In the genomic region with DNA sequence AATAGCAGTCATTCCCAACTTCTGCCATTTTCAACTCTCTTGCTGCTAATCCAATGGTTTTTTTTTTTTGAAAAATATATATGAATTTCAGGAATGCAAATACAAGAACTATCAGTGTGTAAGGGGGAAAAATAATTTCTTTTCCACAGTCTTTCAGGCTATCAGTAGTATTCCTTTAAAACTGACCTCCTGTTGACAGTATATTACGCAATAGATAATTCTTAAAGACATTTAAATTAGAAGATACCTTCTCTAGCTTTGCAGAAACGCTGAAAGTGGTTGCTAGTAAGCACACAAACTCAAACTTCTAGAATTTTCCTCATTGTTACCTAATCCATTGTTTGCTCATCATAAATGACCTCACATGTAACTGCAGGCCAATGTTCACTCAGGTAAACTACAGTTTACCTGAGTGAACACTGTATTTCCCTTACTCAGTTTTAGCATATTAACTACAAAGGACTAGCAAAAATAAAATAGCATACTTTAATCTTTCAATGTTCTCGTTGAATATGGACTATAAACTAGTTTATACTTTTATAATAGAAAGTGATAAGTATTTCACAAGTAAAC, we compare ENCODE assay signal across 2 cellular contexts.
TF ChIP-seq lines count a peak whose summit lies in the region.

A gene with protein sequence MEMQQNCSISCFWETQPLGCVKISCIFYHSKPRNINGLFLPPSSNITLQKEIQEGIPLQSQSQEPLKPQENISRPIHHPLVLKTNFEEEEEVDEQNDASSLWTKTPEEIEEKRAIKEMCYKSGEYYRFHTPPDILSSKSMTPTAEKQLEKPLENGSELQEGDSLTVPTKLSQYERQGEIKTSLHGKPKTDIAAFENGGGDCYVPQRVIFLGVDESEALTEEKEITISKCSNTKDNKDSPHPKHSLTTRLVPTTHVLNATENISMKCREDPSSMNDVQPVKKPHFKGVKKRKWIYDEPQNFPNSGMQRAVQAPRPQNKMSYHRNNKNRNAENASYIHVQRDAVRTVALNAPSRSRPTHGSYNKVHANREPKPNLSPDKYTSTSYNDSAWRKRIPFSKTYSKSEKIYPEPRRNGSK (minus strand): TSS at position 309 of the 573 bp plus-strand sequence. CDS start 2,439 bp downstream, outside the sequence.

TF ChIP-seq in IMR-90, 13 proteins besides CTCF, POLR2A, EP300 and RAD21:
- TF ChIP-seq RCOR1 (IDR thresholded peaks at IDR 0.05; ENCODE audit: insufficient replicate concordance, low read length), result no peak
- TF ChIP-seq CEBPB (IDR thresholded peaks at IDR 0.05; ENCODE audit: low read depth, low read length), result peak; percentile 92

TF ChIP-seq in H1, 55 proteins besides CTCF, POLR2A, EP300 and RAD21:
- TF ChIP-seq CEBPB (IDR thresholded peaks at IDR 0.05; ENCODE audit: low read depth, low read length) (peak; percentile 94), CBX8 (IDR thresholded peaks at IDR 0.05; ENCODE audit: borderline replicate concordance, low read depth, low read length) (no peak), RFX5 (IDR thresholded peaks at IDR 0.05; ENCODE audit: borderline replicate concordance, low read depth, low read length) (no peak), HDAC6 (IDR thresholded peaks at IDR 0.05; ENCODE audit: low read depth, low read length) (no peak)
